8 cellular contexts compared by ENCODE assay signal in genomic region chr22:38872831-38873248, GRCh38. TPM values are rescaled to one million over a fixed set of nuclear protein-coding genes. Genes with fewer than 3 reads are reported as not detected.
DNase-seq lines count a peak whose midpoint lies in the region; ATAC-seq, FAIRE-seq and TF ChIP-seq lines count a peak whose summit lies in the region.

No MANE protein-coding gene starts in this region.

- peak overlapping the region; percentile 90 for H3K27ac ChIP-seq in skeletal muscle tissue (ENCODE audit: low read depth, low read length)

- H3K9ac ChIP-seq in skeletal muscle tissue (ENCODE audit: low read depth in 1 of 3, low read length in 3 of 3), result peak overlapping the region; percentile 91 to 94 (median 94)

- DNase-seq in NCI-H2196 (lab: John Stamatoyannopoulos, UW; ENCODE audit: unreplicated experiment) (peak; percentile 37), NCI-H2196 treated with DMSO at 0.1 percent for 48 hours (lab: John Stamatoyannopoulos, UW; ENCODE audit: unreplicated experiment) (no peak), NCI-H2171 treated with DMSO at 0.1 percent for 48 hours (lab: John Stamatoyannopoulos, UW) (peak; percentile 43), bronchial epithelial cell (ENCODE audit: low read depth) (no peak), inferior parietal cortex (ENCODE audit: extremely low spot score) (peak; percentile 49)
- DNase-seq in central memory CD4-positive, alpha-beta T cell, result no peak

- TF ChIP-seq CTCF in bronchial epithelial cell (IDR thresholded peaks at IDR 0.05; ENCODE audit: insufficient read depth, low read length, severe bottlenecking), result no peak

- H3K9me3 ChIP-seq in skeletal muscle tissue (ENCODE audit: control insufficient read depth in 3 of 3, low read length in 3 of 3), result no peaks in the 10 kb centered on the region

- FAIRE-seq in bronchial epithelial cell (lab: Jason Lieb, UNC), result no peak

- H3K27me3 ChIP-seq in bronchial epithelial cell (ENCODE audit: control insufficient read depth, insufficient read depth, low read length) (peaks cover 5% of the 10 kb centered on the region), skeletal muscle tissue (ENCODE audit: control insufficient read depth in 3 of 3, insufficient read depth in 3 of 3, low read length in 3 of 3) (no peaks in the 10 kb centered on the region)

- H3K4me3 ChIP-seq in bronchial epithelial cell (ENCODE audit: low read depth, low read length), result peak overlapping the region; percentile 41
- H3K4me3 ChIP-seq in skeletal muscle tissue (ENCODE audit: low read length in 3 of 3), result peak overlapping the region; percentile 79 to 91 (median 89)

- ATAC-seq in HG03025 (IDR thresholded peaks at IDR 0.05; ENCODE audit: low FRiP score, unreplicated experiment), result no peak

- H3K4me1 ChIP-seq in skeletal muscle tissue (ENCODE audit: control insufficient read depth in 3 of 3, insufficient read depth in 3 of 3, low read length in 3 of 3), result peaks cover 26 to 34% (median 28%) of the 10 kb centered on the region in 3 donors

- H3K36me3 ChIP-seq in bronchial epithelial cell (ENCODE audit: control insufficient read depth, insufficient read depth, low read length), result no peaks in the 10 kb centered on the region
- peaks cover 0 to 11% (median 7%) of the 10 kb centered on the region in 3 donors for H3K36me3 ChIP-seq in skeletal muscle tissue (ENCODE audit: control insufficient read depth in 3 of 3, insufficient read depth in 3 of 3, low read length in 3 of 3)

RNA-seq across cellular contexts. Expression of gene CBX6, which starts 0.8 kb away (rescaled TPM):
- total RNA-seq in bronchial epithelial cell (6.8 and 8.4 TPM in 2 replicates), skeletal muscle tissue (19.3 TPM)

RNA-seq across cellular contexts. Expression of gene NPTXR, which starts 29.0 kb away (rescaled TPM):
- total RNA-seq in bronchial epithelial cell, result under 0.01 TPM in 2 replicates
- 1.6 TPM for total RNA-seq in skeletal muscle tissue

Comparison
In these comparisons a context has a peak if more than half of its experiments do, and no peak if none do; other contexts are left out.
1. DNase-seq: peak in NCI-H2196 (single experiment), NCI-H2171 treated with DMSO at 0.1 percent for 48 hours (single experiment) and inferior parietal cortex (single experiment); none in NCI-H2196 treated with DMSO at 0.1 percent for 48 hours (single experiment), bronchial epithelial cell (single experiment) and central memory CD4-positive, alpha-beta T cell (single experiment).